Comparison of ENCODE assay signal across 9 cellular contexts in the genomic region with DNA sequence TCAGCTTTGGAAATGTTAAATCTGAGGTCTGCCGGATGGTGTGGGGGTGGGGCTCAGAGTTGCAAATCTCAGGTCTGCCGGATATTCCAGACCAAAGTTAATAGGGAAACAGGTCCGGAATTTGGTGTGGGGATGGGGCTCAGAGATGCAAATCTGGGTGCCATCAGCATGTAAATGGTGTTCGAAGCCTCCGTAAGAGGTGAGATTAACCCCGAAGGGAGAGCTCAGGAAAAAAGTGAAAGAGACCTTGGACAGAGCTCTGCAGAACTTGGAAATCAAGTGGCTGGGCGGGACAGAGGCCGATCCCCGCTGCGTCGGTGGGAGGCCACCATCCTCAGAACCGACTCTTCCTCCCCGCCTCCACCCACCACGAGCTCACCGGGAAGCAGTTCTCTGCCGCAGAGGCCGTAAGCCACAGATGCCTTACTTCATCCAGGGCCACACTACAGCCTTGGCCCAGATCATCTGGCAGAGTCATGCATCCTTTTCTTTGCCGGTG. TPM values are rescaled to one million over a fixed set of nuclear protein-coding genes. Genes with fewer than 3 reads are reported as not detected.
DNase-seq lines count a peak whose midpoint lies in the region; ATAC-seq, FAIRE-seq and TF ChIP-seq lines count a peak whose summit lies in the region.
"Had no signal": no experiment of that assay in that cellular context is flagged by ENCODE, and none has a peak within 500 bp of the region (broad histone marks: within the 10 kb centered on the region; RNA-seq: fewer than 3 reads in every experiment).

No MANE protein-coding gene starts in this region.

- DNase-seq in A549 (ENCODE audit: low read depth in 1 of 2, low spot score in 1 of 2) (no peak), HTR-8/SVneo (ENCODE audit: insufficient read length, low spot score) (peak; percentile 46), WERI-Rb-1 (peak; percentile 45), endothelial cell (ENCODE audit: low spot score) (peak; percentile 50), NCI-H2107 (lab: John Stamatoyannopoulos, UW) (no peak)

- POLR2A ChIA-PET in A549 (lab: Yijun Ruan, JAX), result interaction anchor here (0.6 kb wide), 1 partner anchor 244 kb away, joined by 6 read pairs; no protein-coding TSS in a partner anchor

- H3K36me3 Mint-ChIP-seq in endothelial cell (ENCODE audit: low read depth, unreplicated experiment), result peaks cover 6% of the 10 kb centered on the region

- no peaks in the 10 kb centered on the region for H3K27me3 ChIP-seq in WERI-Rb-1 (ENCODE audit: insufficient read depth, low read depth, severe bottlenecking)
- H3K27me3 ChIP-seq in thymus (ENCODE audit: control insufficient read depth, insufficient read depth), result no peaks in the 10 kb centered on the region

- no peak for TF ChIP-seq RAD21 in A549 (conservative IDR thresholded peaks at IDR 0.05 in 1 of 2, IDR thresholded peaks at IDR 0.05 in 1 of 2)

- H3K9me3 ChIP-seq in A549, result no peaks in the 10 kb centered on the region
- no peaks in the 10 kb centered on the region for H3K9me3 ChIP-seq in WERI-Rb-1 (ENCODE audit: severe bottlenecking)
- no peaks in the 10 kb centered on the region for H3K9me3 ChIP-seq in mesodermal cell (ENCODE audit: control insufficient read depth, low read length)
- no peaks in the 10 kb centered on the region for H3K9me3 ChIP-seq in thymus (ENCODE audit: control insufficient read depth)

- peak overlapping the region; percentile 86 for H3K4me3 Mint-ChIP-seq in endothelial cell (ENCODE audit: unreplicated experiment)

- H3K9me3 Mint-ChIP-seq in endothelial cell (ENCODE audit: unreplicated experiment), result no peaks in the 10 kb centered on the region

- CTCF ChIA-PET in A549 (lab: Yijun Ruan, JAX), result interaction anchor here (1.2 to 3.2 kb wide), 3 partner anchors 22 to 90 kb away, joined by 7 to 18 read pairs (median 7); no protein-coding TSS in a partner anchor

- FAIRE-seq in A549 (lab: Jason Lieb, UNC), result no peak
- no peak for FAIRE-seq in HTR-8/SVneo (lab: Jason Lieb, UNC)
- FAIRE-seq: endometrium had no signal

- H3K27me3 Mint-ChIP-seq in endothelial cell (ENCODE audit: unreplicated experiment), result peaks cover 15% of the 10 kb centered on the region

- H3K4me2 ChIP-seq in A549, result peak overlapping the region; percentile 88

- H3K27ac ChIP-seq in A549 (peak overlapping the region; percentile 98 to 100), WERI-Rb-1 (peak overlapping the region; percentile 93), mesodermal cell (ENCODE audit: low read depth, low read length, severe bottlenecking) (no peak overlapping the region), thymus (ENCODE audit: low read depth) (no peak overlapping the region)

- H3K4me3 ChIP-seq in A549 (peak overlapping the region; percentile 89), WERI-Rb-1 (ENCODE audit: low read depth, low read length) (peak overlapping the region; percentile 53), mesodermal cell (ENCODE audit: extremely low read depth, insufficient read depth, low read length, poor library complexity, severe bottlenecking) (peak overlapping the region; percentile 69), thymus (ENCODE audit: low read length) (peak overlapping the region; percentile 97)

- H3K27ac Mint-ChIP-seq in endothelial cell (ENCODE audit: unreplicated experiment), result peak overlapping the region; percentile 61

- H3K4me1 ChIP-seq in A549 (peaks cover 12% of the 10 kb centered on the region), mesodermal cell (ENCODE audit: control insufficient read depth, insufficient read depth, low read length, poor library complexity, severe bottlenecking) (peaks cover 9% of the 10 kb centered on the region), thymus (ENCODE audit: control insufficient read depth, insufficient read depth, low read length) (peaks cover 26% of the 10 kb centered on the region)

- no peak for TF ChIP-seq POLR2A in A549 (IDR thresholded peaks at IDR 0.05; ENCODE audit: low read length)

- 67% methylated on average over 18 of the region's 18 CpGs for WGBS in A549 (ENCODE audit: missing lambda C conversion rate)
- 1 to 2% methylated on average over 14 to 18 of the region's 18 CpGs for WGBS in mesodermal cell (ENCODE audit: insufficient coverage in 2 of 2), 2 experiments
- 3% methylated on average over 18 of the region's 18 CpGs for WGBS in thymus

- no peak for TF ChIP-seq EP300 in A549 (IDR thresholded peaks at IDR 0.05)

- H3K36me3 ChIP-seq in WERI-Rb-1, result no peaks in the 10 kb centered on the region
- H3K36me3 ChIP-seq in mesodermal cell (ENCODE audit: control insufficient read depth, insufficient read depth, low read length), result peaks cover 2% of the 10 kb centered on the region
- no peaks in the 10 kb centered on the region for H3K36me3 ChIP-seq in thymus (ENCODE audit: control insufficient read depth, insufficient read depth)

- ATAC-seq in A549 (no peak), GM19023 (IDR thresholded peaks at IDR 0.05; ENCODE audit: unreplicated experiment) (no peak)

- TF ChIP-seq CTCF in A549 (IDR thresholded peaks at IDR 0.05) (no peak), WERI-Rb-1 (IDR thresholded peaks at IDR 0.05; ENCODE audit: low read depth, low read length) (no peak), endothelial cell (IDR thresholded peaks at IDR 0.05; ENCODE audit: unreplicated experiment) (no peak)

- H3K4me1 Mint-ChIP-seq in endothelial cell (ENCODE audit: unreplicated experiment), result peaks cover 36% of the 10 kb centered on the region

TF ChIP-seq in A549, 52 proteins besides CTCF, POLR2A, EP300 and RAD21:
- TF ChIP-seq KDM5A (IDR thresholded peaks at IDR 0.05) (no peak), HOXB13 (CRISPR knock-in tag; IDR thresholded peaks at IDR 0.05; ENCODE audit: low read depth) (no peak), ZNF302 (CRISPR knock-in tag; IDR thresholded peaks at IDR 0.05) (no peak)
- TF ChIP-seq, protein P1, sequence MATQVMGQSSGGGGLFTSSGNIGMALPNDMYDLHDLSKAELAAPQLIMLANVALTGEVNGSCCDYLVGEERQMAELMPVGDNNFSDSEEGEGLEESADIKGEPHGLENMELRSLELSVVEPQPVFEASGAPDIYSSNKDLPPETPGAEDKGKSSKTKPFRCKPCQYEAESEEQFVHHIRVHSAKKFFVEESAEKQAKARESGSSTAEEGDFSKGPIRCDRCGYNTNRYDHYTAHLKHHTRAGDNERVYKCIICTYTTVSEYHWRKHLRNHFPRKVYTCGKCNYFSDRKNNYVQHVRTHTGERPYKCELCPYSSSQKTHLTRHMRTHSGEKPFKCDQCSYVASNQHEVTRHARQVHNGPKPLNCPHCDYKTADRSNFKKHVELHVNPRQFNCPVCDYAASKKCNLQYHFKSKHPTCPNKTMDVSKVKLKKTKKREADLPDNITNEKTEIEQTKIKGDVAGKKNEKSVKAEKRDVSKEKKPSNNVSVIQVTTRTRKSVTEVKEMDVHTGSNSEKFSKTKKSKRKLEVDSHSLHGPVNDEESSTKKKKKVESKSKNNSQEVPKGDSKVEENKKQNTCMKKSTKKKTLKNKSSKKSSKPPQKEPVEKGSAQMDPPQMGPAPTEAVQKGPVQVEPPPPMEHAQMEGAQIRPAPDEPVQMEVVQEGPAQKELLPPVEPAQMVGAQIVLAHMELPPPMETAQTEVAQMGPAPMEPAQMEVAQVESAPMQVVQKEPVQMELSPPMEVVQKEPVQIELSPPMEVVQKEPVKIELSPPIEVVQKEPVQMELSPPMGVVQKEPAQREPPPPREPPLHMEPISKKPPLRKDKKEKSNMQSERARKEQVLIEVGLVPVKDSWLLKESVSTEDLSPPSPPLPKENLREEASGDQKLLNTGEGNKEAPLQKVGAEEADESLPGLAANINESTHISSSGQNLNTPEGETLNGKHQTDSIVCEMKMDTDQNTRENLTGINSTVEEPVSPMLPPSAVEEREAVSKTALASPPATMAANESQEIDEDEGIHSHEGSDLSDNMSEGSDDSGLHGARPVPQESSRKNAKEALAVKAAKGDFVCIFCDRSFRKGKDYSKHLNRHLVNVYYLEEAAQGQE (IDR thresholded peaks at IDR 0.05), result peak; percentile 23; the same call in 1 of the 2 replicates
- TF ChIP-seq, protein P2, sequence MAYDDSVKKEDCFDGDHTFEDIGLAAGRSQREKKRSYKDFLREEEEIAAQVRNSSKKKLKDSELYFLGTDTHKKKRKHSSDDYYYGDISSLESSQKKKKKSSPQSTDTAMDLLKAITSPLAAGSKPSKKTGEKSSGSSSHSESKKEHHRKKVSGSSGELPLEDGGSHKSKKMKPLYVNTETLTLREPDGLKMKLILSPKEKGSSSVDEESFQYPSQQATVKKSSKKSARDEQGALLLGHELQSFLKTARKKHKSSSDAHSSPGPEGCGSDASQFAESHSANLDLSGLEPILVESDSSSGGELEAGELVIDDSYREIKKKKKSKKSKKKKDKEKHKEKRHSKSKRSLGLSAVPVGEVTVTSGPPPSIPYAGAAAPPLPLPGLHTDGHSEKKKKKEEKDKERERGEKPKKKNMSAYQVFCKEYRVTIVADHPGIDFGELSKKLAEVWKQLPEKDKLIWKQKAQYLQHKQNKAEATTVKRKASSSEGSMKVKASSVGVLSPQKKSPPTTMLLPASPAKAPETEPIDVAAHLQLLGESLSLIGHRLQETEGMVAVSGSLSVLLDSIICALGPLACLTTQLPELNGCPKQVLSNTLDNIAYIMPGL (CRISPR knock-in tag; IDR thresholded peaks at IDR 0.05; ENCODE audit: borderline replicate concordance), result no peak

RNA-seq across cellular contexts. Expression of a gene that starts 1.7 kb away (rescaled TPM):
- polyA plus RNA-seq in A549 (2011; rRNA removed) (114 and 124 TPM in 2 replicates), A549 (2017; fragmentation: RNase III; extraction: RNeasy Plus Mini Kit Qiagen cat#74134 plus additional on column Dnase treatment) (71.4 to 82.5 TPM (median 78.6 TPM) in 3 replicates), thymus (33.2 TPM)
- 57.6 and 66.5 TPM in 2 replicates for polyA plus RNA-seq in A549 (2012; cell fraction: cytosol; rRNA removed)
- 33.8 and 43.2 TPM in 2 replicates for polyA plus RNA-seq in A549 (2012; cell fraction: nucleus; rRNA removed)
- 72.6 and 85.9 TPM in 2 replicates for polyA minus RNA-seq in A549 (2011; rRNA and poly(A)+ RNA removed)
- total RNA-seq in endothelial cell (ENCODE audit: unreplicated experiment), result 74.9 TPM
- 83.5 TPM for polyA plus RNA-seq in mesodermal cell (2013, experiment 1 of 2)
- polyA plus RNA-seq in mesodermal cell (2013, experiment 2 of 2), result 76.4 TPM

RNA-seq across cellular contexts. Expression of a gene that starts 50.0 kb away (rescaled TPM):
- 25.6 and 28.0 TPM in 2 replicates for polyA plus RNA-seq in A549 (2011; rRNA removed)
- polyA plus RNA-seq in A549 (2012; cell fraction: cytosol; rRNA removed), result 13.8 and 17.9 TPM in 2 replicates
- 11.2 and 11.9 TPM in 2 replicates for polyA plus RNA-seq in A549 (2012; cell fraction: nucleus; rRNA removed)
- 26.3 to 28.3 TPM (median 26.6 TPM) in 3 replicates for polyA plus RNA-seq in A549 (2017; fragmentation: RNase III; extraction: RNeasy Plus Mini Kit Qiagen cat#74134 plus additional on column Dnase treatment)
- 8.5 and 11.1 TPM in 2 replicates for polyA minus RNA-seq in A549 (2011; rRNA and poly(A)+ RNA removed)
- 10.2 TPM for total RNA-seq in endothelial cell (ENCODE audit: unreplicated experiment)
- polyA plus RNA-seq in mesodermal cell (2013, experiment 1 of 2), result 21.1 TPM
- 21.1 TPM for polyA plus RNA-seq in mesodermal cell (2013, experiment 2 of 2)
- polyA plus RNA-seq in thymus, result 18.1 TPM

Comparison
In these comparisons a context has a peak if more than half of its experiments do, and no peak if none do; other contexts are left out.
1. DNase-seq: peak in HTR-8/SVneo (single experiment), WERI-Rb-1 (single experiment) and endothelial cell (single experiment); none in A549 (0 of 2) and NCI-H2107 (single experiment).
2. H3K27ac ChIP-seq: peak in A549 (2 of 2) and WERI-Rb-1 (single experiment); none in mesodermal cell (single experiment) and thymus (single experiment).
3. Peak in every context shown above with its lines, with median percentiles within 50 percentile points of each other: H3K4me3 ChIP-seq.